ENCODE assay signal across 8 cellular contexts in genomic region chrX:130166503-130166777, GRCh38. TPM values are rescaled to one million over a fixed set of nuclear protein-coding genes. Genes with fewer than 3 reads are reported as not detected.
DNase-seq lines count a peak whose midpoint lies in the region; ATAC-seq and TF ChIP-seq lines count a peak whose summit lies in the region.

No MANE protein-coding gene starts in this region.

- H3K4ac ChIP-seq in mesenchymal stem cell (ENCODE audit: low read depth in 1 of 2, low read length in 2 of 2), result no peak overlapping the region

- no peak overlapping the region for H2BK12ac ChIP-seq in mesenchymal stem cell (ENCODE audit: low read length in 2 of 2)

- H2BK120ac ChIP-seq in mesenchymal stem cell (ENCODE audit: low read depth, low read length), result no peak overlapping the region

- H3K4me2 ChIP-seq in mesenchymal stem cell (ENCODE audit: low read length, poor library complexity, severe bottlenecking), result peak overlapping the region; percentile 72

- H3K36me3 ChIP-seq in cardiac muscle cell (no peaks in the 10 kb centered on the region), brain microvascular endothelial cell (replicated peaks) (no peaks in the 10 kb centered on the region), mesenchymal stem cell (ENCODE audit: control insufficient read depth in 1 of 2, insufficient read depth in 2 of 2, low read depth in 1 of 2, low read length in 2 of 2) (no peaks in the 10 kb centered on the region), upper lobe of right lung (no peaks in the 10 kb centered on the region)

- H3K4me1 ChIP-seq in cardiac muscle cell (ENCODE audit: low read depth), result no peaks in the 10 kb centered on the region
- peaks cover 8% of the 10 kb centered on the region for H3K4me1 ChIP-seq in mesenchymal stem cell (ENCODE audit: control insufficient read depth, insufficient read depth, low read depth, low read length)
- peaks cover 13% of the 10 kb centered on the region for H3K4me1 ChIP-seq in upper lobe of right lung

- TF ChIP-seq CTCF in cardiac muscle cell (IDR thresholded peaks at IDR 0.05; ENCODE audit: low read depth, low read length) (no peak), brain microvascular endothelial cell (IDR thresholded peaks at IDR 0.05; ENCODE audit: low read depth, low read length, missing control alignments) (no peak), upper lobe of right lung (IDR thresholded peaks at IDR 0.05) (no peak)

- H3K27ac ChIP-seq in cardiac muscle cell (peak overlapping the region; percentile 91), brain microvascular endothelial cell (peak overlapping the region; percentile 88), mesenchymal stem cell (ENCODE audit: low read length, poor library complexity, severe bottlenecking) (peak overlapping the region; percentile 84), upper lobe of right lung (peak overlapping the region; percentile 84)

- intact Hi-C loops in left cardiac atrium (cut with DNase I) (no loop called here), upper lobe of right lung (cut with DNase I) (no loop called here)

- H3K18ac ChIP-seq in mesenchymal stem cell (ENCODE audit: low read depth in 1 of 2, low read length in 2 of 2), result no peak overlapping the region

- in situ Hi-C loops in brain microvascular endothelial cell (cut with HindIII; ENCODE audit: low pct_ligation_motif_present, low sequenced_read_pairs), result no loop called here

- H3K9me3 ChIP-seq in cardiac muscle cell (ENCODE audit: low read depth), result no peaks in the 10 kb centered on the region
- H3K9me3 ChIP-seq in mesenchymal stem cell (ENCODE audit: control insufficient read depth, low read length), result no peaks in the 10 kb centered on the region
- no peaks in the 10 kb centered on the region for H3K9me3 ChIP-seq in upper lobe of right lung

- H2AK5ac ChIP-seq in mesenchymal stem cell (ENCODE audit: low read length, severe bottlenecking), result no peak overlapping the region

- ATAC-seq in left cardiac atrium, result no peak
- ATAC-seq in upper lobe of right lung, result no peak

- H3K27me3 ChIP-seq in cardiac muscle cell (no peaks in the 10 kb centered on the region), brain microvascular endothelial cell (replicated peaks) (no peaks in the 10 kb centered on the region), mesenchymal stem cell (ENCODE audit: control insufficient read depth in 1 of 2, insufficient read depth in 1 of 2, low read length in 2 of 2) (peaks cover 4 to 15% of the 10 kb centered on the region in 2 experiments), upper lobe of right lung (no peaks in the 10 kb centered on the region)

- H2BK15ac ChIP-seq in mesenchymal stem cell (ENCODE audit: low read depth, poor library complexity, severe bottlenecking), result no peak overlapping the region

- peak overlapping the region; percentile 52 for H3K4me3 ChIP-seq in cardiac muscle cell
- peak overlapping the region; percentile 79 for H3K4me3 ChIP-seq in brain microvascular endothelial cell (ENCODE audit: low read depth, low read length)
- H3K4me3 ChIP-seq in mesenchymal stem cell (ENCODE audit: insufficient read depth in 1 of 2, low read depth in 1 of 2, low read length in 2 of 2), result peak overlapping the region in 1 of 2 experiments; percentile 81
- H3K4me3 ChIP-seq in upper lobe of right lung, result peak overlapping the region; percentile 66

- WGBS in mesenchymal stem cell, result 21% methylated on average over 4 of the region's 4 CpGs

- peak overlapping the region; percentile 85 for H3K9ac ChIP-seq in mesenchymal stem cell (ENCODE audit: low read length)

- DNase-seq in cardiac muscle cell (ENCODE audit: low read depth in 1 of 2, low spot score in 1 of 2), result no peak
- DNase-seq in left cardiac atrium, result no peak
- DNase-seq in brain microvascular endothelial cell, result no peak
- DNase-seq in mesenchymal stem cell, result no peak
- no peak for DNase-seq in upper lobe of right lung
- no peak for DNase-seq in DMS153 (lab: John Stamatoyannopoulos, UW)
- no peak for DNase-seq in DMS79 (lab: John Stamatoyannopoulos, UW)
- DNase-seq in NCI-H1930 (lab: John Stamatoyannopoulos, UW), result no peak

- H3K14ac ChIP-seq in mesenchymal stem cell (ENCODE audit: low read length in 2 of 2), result no peak overlapping the region

- H3K23ac ChIP-seq in mesenchymal stem cell (ENCODE audit: low read length in 2 of 2), result no peak overlapping the region

- H4K8ac ChIP-seq in mesenchymal stem cell (ENCODE audit: low read length), result no peak overlapping the region

- no peak overlapping the region for H2BK5ac ChIP-seq in mesenchymal stem cell (ENCODE audit: low read depth, low read length, poor library complexity, severe bottlenecking)

- no peak overlapping the region for H4K91ac ChIP-seq in mesenchymal stem cell (ENCODE audit: low read length)

- H2AFZ ChIP-seq in mesenchymal stem cell (ENCODE audit: low read depth, low read length), result no peak overlapping the region

- H3K79me1 ChIP-seq in mesenchymal stem cell (replicated peaks; ENCODE audit: low read length, poor library complexity, severe bottlenecking), result no peaks in the 10 kb centered on the region

RNA-seq across cellular contexts. Expression of gene AIFM1, which starts 0.8 kb away (rescaled TPM):
- total RNA-seq in cardiac muscle cell (53.6 and 69.0 TPM in 2 replicates), left cardiac atrium (10 to 100 TPM; 83.1 to 99.9 TPM), upper lobe of right lung (23.2 TPM)
- polyA plus RNA-seq in cardiac muscle cell, result 126 and 184 TPM in 2 replicates
- polyA plus RNA-seq in mesenchymal stem cell (2013, experiment 1 of 2), result 34.2 TPM
- polyA plus RNA-seq in mesenchymal stem cell (2013, experiment 2 of 2), result 34.5 TPM

RNA-seq across cellular contexts. Expression of gene RAB33A, which starts 5.3 kb away (rescaled TPM):
- total RNA-seq in cardiac muscle cell, result 2.8 and 8.9 TPM in 2 replicates
- polyA plus RNA-seq in cardiac muscle cell, result 1.9 and 7.2 TPM in 2 replicates
- 10 to 100 TPM in 1 of 2 donors, 1 to 10 TPM in 1; 3.8 to 19.2 TPM for total RNA-seq in left cardiac atrium
- 4.6 TPM for polyA plus RNA-seq in mesenchymal stem cell (2013, experiment 1 of 2)
- 4.7 TPM for polyA plus RNA-seq in mesenchymal stem cell (2013, experiment 2 of 2)
- total RNA-seq in upper lobe of right lung, result 0.75 TPM

RNA-seq across cellular contexts. Expression of gene ELF4, which starts 56.1 kb away (rescaled TPM):
- total RNA-seq in cardiac muscle cell (1.8 and 1.9 TPM in 2 replicates), left cardiac atrium (1 to 10 TPM; 4.2 to 6.4 TPM), upper lobe of right lung (23.8 TPM)
- 0.88 and 1.3 TPM in 2 replicates for polyA plus RNA-seq in cardiac muscle cell
- polyA plus RNA-seq in mesenchymal stem cell (2013, experiment 1 of 2), result 21.0 TPM
- 20.8 TPM for polyA plus RNA-seq in mesenchymal stem cell (2013, experiment 2 of 2)
